ENCODE assay signal across 17 cellular contexts in genomic region chr5:105789246-105789645, GRCh38.
A peak's percentile ranks its signal among the peaks of the same experiment; 100 is the strongest.
DNase-seq lines count a peak whose midpoint lies in the region; TF ChIP-seq lines count a peak whose summit lies in the region.
"Had no signal": no experiment of that assay in that cellular context is flagged by ENCODE, and none has a peak within 500 bp of the region (broad histone marks: within the 10 kb centered on the region; RNA-seq: fewer than 3 reads in every experiment).

No MANE protein-coding gene starts in this region.

- no peaks in the 10 kb centered on the region for H3K4me1 ChIP-seq in uterus
- H3K4me1 ChIP-seq: HAP-1 had no signal

- peak; percentile 83 for DNase-seq in NCI-H226
- DNase-seq in amniotic epithelial cell (ENCODE audit: low read depth), result peak; percentile 54
- peak; percentile 33 for DNase-seq in kidney glomerular epithelial cell (lab: John Stamatoyannopoulos, UW)
- peak; percentile 0 for DNase-seq in renal cortical epithelial cell (ENCODE audit: low read depth)
- no peak for DNase-seq in uterus
- no peak for DNase-seq in NCI-H69 (lab: John Stamatoyannopoulos, UW)
- DNase-seq in stimulated activated CD4-positive, alpha-beta T cell treated with anti-CD3 and anti-CD28 coated beads, Interleukin-2, amount 100 ng/mL, for 48 hours, result no peak
- DNase-seq: C1 segment of cervical spinal cord; Calu3; CD4-positive, alpha-beta memory T cell; COR-L47; DMS153; DND-41; GDM1; GOT3; HFFc6 had no signal

- TF ChIP-seq POLR2A in uterus (IDR thresholded peaks at IDR 0.05), result no peak

- intact Hi-C loops in uterus (cut with DNase I; ENCODE audit: low total_unique reads), result no loop called here

- H3K27ac ChIP-seq in uterus, result no peak overlapping the region

- H3K4me3 ChIP-seq in uterus, result no peak overlapping the region
- H3K4me3 ChIP-seq: HAP-1 had no signal

- H3K36me3 ChIP-seq in uterus, result no peaks in the 10 kb centered on the region
- H3K36me3 ChIP-seq: HAP-1 had no signal

- no peak for TF ChIP-seq CTCF in uterus (IDR thresholded peaks at IDR 0.05)

- H3K27me3 ChIP-seq in uterus, result no peaks in the 10 kb centered on the region

- no peaks in the 10 kb centered on the region for H3K9me3 ChIP-seq in uterus
- H3K9me3 ChIP-seq: HAP-1 had no signal

Comparison
In these comparisons a context has a peak if more than half of its experiments do, and no peak if none do; other contexts are left out.
1. DNase-seq: peak in NCI-H226 (single experiment), amniotic epithelial cell (single experiment), kidney glomerular epithelial cell (single experiment) and renal cortical epithelial cell (single experiment); none in uterus (0 of 2), NCI-H69 (single experiment) and stimulated activated CD4-positive, alpha-beta T cell treated with anti-CD3 and anti-CD28 coated beads, Interleukin-2, amount 100 ng/mL, for 48 hours (0 of 2).